20 cellular contexts compared by ENCODE assay signal in genomic region chr13:48624016-48624415, GRCh38. TPM values are rescaled to one million over a fixed set of nuclear protein-coding genes. Genes with fewer than 3 reads are reported as not detected.
A peak's percentile ranks its signal among the peaks of the same experiment; 100 is the strongest.
DNase-seq lines count a peak whose midpoint lies in the region; ATAC-seq, FAIRE-seq and TF ChIP-seq lines count a peak whose summit lies in the region.
"Had no signal": no experiment of that assay in that cellular context is flagged by ENCODE, and none has a peak within 500 bp of the region (broad histone marks: within the 10 kb centered on the region; RNA-seq: fewer than 3 reads in every experiment).

No MANE protein-coding gene starts in this region.

- no peaks in the 10 kb centered on the region for H3K79me2 ChIP-seq in trophoblast cell (ENCODE audit: control insufficient read depth, insufficient read depth, low read length, poor library complexity)

- H2AK5ac ChIP-seq in trophoblast cell (ENCODE audit: low read length), result peak overlapping the region; percentile 29

- no CpG with 5 or more reads among the region's 4 CpGs for WGBS in trophoblast cell (ENCODE audit: extremely low coverage, insufficient coverage, insufficient read length)

- peaks cover 19% of the 10 kb centered on the region for H3K9me3 ChIP-seq in left ventricle myocardium inferior (replicated peaks)
- H3K9me3 ChIP-seq in trophoblast cell (ENCODE audit: insufficient read depth, low read depth, low read length), result peaks cover 2% of the 10 kb centered on the region

- H3K79me1 ChIP-seq in trophoblast cell (ENCODE audit: low read length), result peaks cover 10% of the 10 kb centered on the region

- H2BK12ac ChIP-seq in trophoblast cell (ENCODE audit: low read length), result peak overlapping the region; percentile 62

- no peaks in the 10 kb centered on the region for H3K36me3 ChIP-seq in left ventricle myocardium inferior
- no peaks in the 10 kb centered on the region for H3K36me3 ChIP-seq in trophoblast cell (ENCODE audit: control insufficient read depth in 1 of 2, insufficient read depth in 2 of 2, low read length in 2 of 2)
- H3K36me3 ChIP-seq: BE2C had no signal

- no peak for TF ChIP-seq CTCF in left ventricle myocardium inferior (IDR thresholded peaks at IDR 0.05; ENCODE audit: borderline replicate concordance)

- no peak overlapping the region for H3K4me2 ChIP-seq in trophoblast cell (ENCODE audit: low read length)

- H4K91ac ChIP-seq in trophoblast cell (ENCODE audit: low read depth, low read length), result no peak overlapping the region

- no peak overlapping the region for H2BK5ac ChIP-seq in trophoblast cell (ENCODE audit: low read depth, low read length, poor library complexity)

- no peak overlapping the region for H4K12ac ChIP-seq in trophoblast cell (ENCODE audit: low read depth, low read length)

- H3K14ac ChIP-seq in trophoblast cell (ENCODE audit: low read length), result no peak overlapping the region

- in situ Hi-C loops in G401 (cut with HindIII; ENCODE audit: low sequenced_read_pairs), result no loop called here

- FAIRE-seq in urothelium cell line (lab: Jason Lieb, UNC), result no peak
- FAIRE-seq: A204.1, D721Med, GM12878, H54 had no signal

- H3K4me3 ChIP-seq in left ventricle myocardium inferior (no peak overlapping the region), trophoblast cell (ENCODE audit: low read depth, low read length) (no peak overlapping the region)
- H3K4me3 ChIP-seq: GM12878, GM23248 had no signal

- no peak overlapping the region for H3K18ac ChIP-seq in trophoblast cell (ENCODE audit: low read length)

- DNase-seq in left ventricle myocardium inferior (no peak), left ventricle myocardium superior (no peak), G401 (ENCODE audit: low spot score) (peak; percentile 94), cerebellum (ENCODE audit: low spot score) (peak; percentile 55), trophoblast cell (no peak), islet precursor cell (no peak), urothelium cell line (ENCODE audit: low spot score) (no peak), amniotic stem cell (lab: John Stamatoyannopoulos, UW) (no peak)
- DNase-seq: BE2C; CD8-positive, alpha-beta T cell; COR-L47; DMS53; GM23248 had no signal

- H3K27ac ChIP-seq in left ventricle myocardium inferior (replicated peaks) (peak overlapping the region; percentile 88), trophoblast cell (ENCODE audit: low read depth, low read length) (no peak overlapping the region)
- H3K27ac ChIP-seq: C4-2B, GM23248 had no signal

- intact Hi-C loops in left ventricle myocardium inferior (cut with micrococcal nuclease), result no loop called here
- intact Hi-C loops in left ventricle myocardium superior (cut with micrococcal nuclease), result no loop called here

- ATAC-seq in left ventricle myocardium superior, result no peak
- ATAC-seq: CD8-positive, alpha-beta T cell; GM12878; HCT116 had no signal

- H2AFZ ChIP-seq in trophoblast cell (ENCODE audit: insufficient read depth, low read length, poor library complexity), result no peak overlapping the region
- H2AFZ ChIP-seq: GM23248 had no signal

- H4K8ac ChIP-seq in trophoblast cell (ENCODE audit: low read depth, low read length), result no peak overlapping the region

- H3K4me1 ChIP-seq in left ventricle myocardium inferior, result peaks cover 26% of the 10 kb centered on the region
- H3K4me1 ChIP-seq in trophoblast cell (ENCODE audit: control insufficient read depth in 1 of 2, insufficient read depth in 2 of 2, low read length in 2 of 2), result peaks cover 4 to 10% of the 10 kb centered on the region in 2 experiments

- no peak overlapping the region for H2BK120ac ChIP-seq in trophoblast cell (ENCODE audit: insufficient read depth, low read length, poor library complexity)

- H3K9ac ChIP-seq in trophoblast cell (ENCODE audit: low read length), result no peak overlapping the region
- H3K9ac ChIP-seq: GM23248 had no signal

- H3K23ac ChIP-seq in trophoblast cell (ENCODE audit: low read length), result no peak overlapping the region

- H3K27me3 ChIP-seq in left ventricle myocardium inferior (ENCODE audit: low read depth) (no peaks in the 10 kb centered on the region), trophoblast cell (ENCODE audit: insufficient read depth, low read length) (no peaks in the 10 kb centered on the region)
- H3K27me3 ChIP-seq: BE2C had no signal

- no peak overlapping the region for H3K4ac ChIP-seq in trophoblast cell (ENCODE audit: low read depth, low read length)

RNA-seq across cellular contexts. Expression of gene CYSLTR2, which starts 29.7 kb away (rescaled TPM):
- total RNA-seq in left ventricle myocardium inferior, result 7.6 TPM
- total RNA-seq in left ventricle myocardium superior, result 5.0 TPM
- not detected in 2 replicates for total RNA-seq in G401 (2014; rRNA removed; shearing (Covaris generic))
- total RNA-seq in cerebellum, result 1.5 TPM
- 9.4 and 10.1 TPM in 2 replicates for polyA plus RNA-seq in trophoblast cell (2013)
- total RNA-seq: Daoy, GM23248 had no signal
- polyA plus RNA-seq: GM23248 had no signal

Comparison
In these comparisons a context has a peak if more than half of its experiments do, and no peak if none do; other contexts are left out.
1. DNase-seq: peak in G401 (single experiment) and cerebellum (single experiment); none in left ventricle myocardium inferior (single experiment), left ventricle myocardium superior (single experiment), trophoblast cell (0 of 2), islet precursor cell (single experiment), urothelium cell line (single experiment) and amniotic stem cell (single experiment).